28 cellular contexts compared by ENCODE assay signal in genomic region chr1:64235910-64236309, GRCh38. TPM values are rescaled to one million over a fixed set of nuclear protein-coding genes. Genes with fewer than 3 reads are reported as not detected.
"Had no signal": no experiment of that assay in that cellular context is flagged by ENCODE, and none has a peak within 500 bp of the region (broad histone marks: within the 10 kb centered on the region; RNA-seq: fewer than 3 reads in every experiment).

No MANE protein-coding gene starts in this region.

- H3K9me3 ChIP-seq: colonic mucosa, gastrocnemius medialis, heart right ventricle, left lung, lower lobe of right lung had no signal

- H3K27me3 ChIP-seq: colonic mucosa, esophagus squamous epithelium, left lung had no signal

- H3K4me1 ChIP-seq: colonic mucosa, esophagus squamous epithelium, gastrocnemius medialis, heart right ventricle, left lung, lower lobe of right lung had no signal

- DNase-seq: colonic mucosa; cortex of kidney; effector CD8-positive, alpha-beta T cell; effector memory CD8-positive, alpha-beta T cell; endodermal cell; erythroblast; esophagus squamous epithelium; foreskin fibroblast; foreskin melanocyte; gastrocnemius medialis; glutamatergic neuron; head of caudate nucleus; heart right ventricle; hippocampal formation; left cardiac atrium; left lung; left ventricle myocardium superior; lower lobe of right lung; mesenchymal stem cell had no signal

- ATAC-seq: effector memory CD8-positive, alpha-beta T cell; esophagus mucosa; gastrocnemius medialis; heart right ventricle; left cardiac atrium; left lung; left ventricle myocardium superior; lower lobe of right lung had no signal

- H3K27ac ChIP-seq: colonic mucosa, epithelial cell of prostate, esophagus squamous epithelium, gastrocnemius medialis, heart right ventricle, left lung, lower lobe of right lung had no signal

- H3K36me3 ChIP-seq: colonic mucosa, esophagus squamous epithelium, gastrocnemius medialis, heart right ventricle, left lung, lower lobe of right lung had no signal

- H3K4me3 ChIP-seq: colonic mucosa, esophagus squamous epithelium, gastrocnemius medialis, heart right ventricle, left lung, lower lobe of right lung had no signal

RNA-seq across cellular contexts. Expression of gene UBE2U, which starts 32.5 kb away (rescaled TPM):
- total RNA-seq: colonic mucosa, dermis microvascular lymphatic vessel endothelial cell, endodermal cell, esophagus mucosa, esophagus squamous epithelium, gastrocnemius medialis, glomerular endothelial cell, kidney epithelial cell, left cardiac atrium, left lung, lower leg skin, lower lobe of right lung, mesenteric fat pad, mesothelial cell of epicardium, mucosa of gallbladder had no signal
